14 cellular contexts compared by ENCODE assay signal in the genomic region with DNA sequence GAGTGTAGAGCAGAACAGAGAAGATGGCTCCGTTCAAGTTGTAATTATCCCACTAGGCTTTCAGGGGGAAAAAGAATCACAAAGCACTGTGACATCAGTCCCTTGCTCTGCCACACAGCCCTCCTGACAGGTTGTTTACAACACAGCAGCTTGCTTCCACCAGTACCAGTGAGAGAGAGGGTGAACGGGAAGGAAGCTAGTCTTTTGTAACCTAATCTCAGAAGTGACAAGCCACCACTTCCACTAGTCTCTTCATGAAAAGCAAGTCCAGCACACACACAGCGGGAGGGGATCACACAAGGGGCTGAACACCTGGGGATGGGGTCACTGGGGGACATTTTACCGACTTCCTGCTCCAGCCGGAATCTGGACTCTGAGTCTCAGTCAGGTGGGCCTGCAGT.
A peak's percentile ranks its signal among the peaks of the same experiment; 100 is the strongest.
DNase-seq lines count a peak whose midpoint lies in the region; ATAC-seq and TF ChIP-seq lines count a peak whose summit lies in the region.
"Had no signal": no experiment of that assay in that cellular context is flagged by ENCODE, and none has a peak within 500 bp of the region (broad histone marks: within the 10 kb centered on the region; RNA-seq: fewer than 3 reads in every experiment).

No MANE protein-coding gene starts in this region.

- H3K36me3 Mint-ChIP-seq in T-cell (no peaks in the 10 kb centered on the region), memory B cell (peaks cover 1% of the 10 kb centered on the region)
- H3K36me3 Mint-ChIP-seq: brain had no signal

- H3K27me3 ChIP-seq in ovary = no peaks in the 10 kb centered on the region
- H3K27me3 ChIP-seq: Peyer's patch had no signal

- no peak for TF ChIP-seq POLR2A in ovary (IDR thresholded peaks at IDR 0.05)

- DNase-seq in cardiac septum (ENCODE audit: low spot score) = peak; percentile 78
- no peak for DNase-seq in left cardiac atrium
- DNase-seq in T-cell = peak in 10 of 34 experiments; percentile 3 to 29 (median 16)
- no peak for DNase-seq in memory B cell (ENCODE audit: low spot score in 2 of 2)
- DNase-seq in NCI-H2196 treated with DMSO at 0.1 percent for 48 hours (lab: John Stamatoyannopoulos, UW; ENCODE audit: unreplicated experiment) = no peak
- no peak for DNase-seq in ovary
- DNase-seq: activated T-cell treated with anti-CD3 and anti-CD28 coated beads for 4 hours, Calu3, NCI-H1694 had no signal

- no peak overlapping the region for H3K27ac ChIP-seq in ovary

- H3K9me3 Mint-ChIP-seq in T-cell = no peaks in the 10 kb centered on the region
- H3K9me3 Mint-ChIP-seq in memory B cell = peaks cover 1% of the 10 kb centered on the region
- H3K9me3 Mint-ChIP-seq: brain had no signal

- TF ChIP-seq CTCF in ovary (IDR thresholded peaks at IDR 0.05) = no peak

- H3K4me3 Mint-ChIP-seq in T-cell = peak overlapping the region in 2 of 3 donors; percentile 49 to 73
- H3K4me3 Mint-ChIP-seq in memory B cell = peak overlapping the region; percentile 33
- H3K4me3 Mint-ChIP-seq: brain had no signal

- H3K4me3 ChIP-seq in ovary = no peak overlapping the region
- H3K4me3 ChIP-seq: Peyer's patch had no signal

- WGBS in ovary, 3 donors = 59 to 74% (median 66%) methylated on average over 5 of the region's 5 CpGs

- no peak for TF ChIP-seq EP300 in ovary (IDR thresholded peaks at IDR 0.05)

- H3K27me3 Mint-ChIP-seq in T-cell = peaks cover 0 to 8% of the 10 kb centered on the region in 2 donors
- no peaks in the 10 kb centered on the region for H3K27me3 Mint-ChIP-seq in memory B cell

- POLR2A ChIA-PET in T-cell (lab: Charles Lee) = no interaction called here

- no peaks in the 10 kb centered on the region for H3K36me3 ChIP-seq in ovary
- H3K36me3 ChIP-seq: Peyer's patch had no signal

- intact Hi-C loops in cardiac septum (cut with DNase I) (loop anchor here (10.0 kb wide), 1 partner anchor 540 kb away; the partner anchor contains the start of gene RNF111), left cardiac atrium (cut with DNase I) (no loop called here), ovary (cut with DNase I) (no loop called here)

- CTCF ChIA-PET in T-cell (lab: Charles Lee) = interaction anchor here (0.5 to 1.5 kb wide), 4 partner anchors 9 to 733 kb away, joined by 3 to 14 read pairs (median 4); no protein-coding TSS in a partner anchor

- H3K4me1 Mint-ChIP-seq in T-cell (peaks cover 31 to 39% (median 39%) of the 10 kb centered on the region in 3 donors), memory B cell (peaks cover 26% of the 10 kb centered on the region)

- H3K4me1 ChIP-seq in ovary (ENCODE audit: insufficient read depth) = no peaks in the 10 kb centered on the region

- ATAC-seq in left cardiac atrium (no peak), T-cell (replicated peaks in 1 of 4) (peak; percentile 36 to 76 (median 71)), memory B cell (ENCODE audit: low read depth) (peak; percentile 39), GM21529 (IDR thresholded peaks at IDR 0.05; ENCODE audit: unreplicated experiment) (no peak), HG02588 (IDR thresholded peaks at IDR 0.05; ENCODE audit: unreplicated experiment) (no peak)
- ATAC-seq: HCT116 had no signal

- no peaks in the 10 kb centered on the region for H3K9me3 ChIP-seq in ovary
- H3K9me3 ChIP-seq: Peyer's patch had no signal

- H3K27ac Mint-ChIP-seq in T-cell (peak overlapping the region; percentile 15 to 78), memory B cell (peak overlapping the region; percentile 89)

Comparison
In these comparisons a context has a peak if more than half of its experiments do, and no peak if none do; other contexts are left out.
1. ATAC-seq: peak in T-cell (4 of 4) and memory B cell (single experiment); none in left cardiac atrium (0 of 2), GM21529 (single experiment) and HG02588 (single experiment).